In the genomic region with DNA sequence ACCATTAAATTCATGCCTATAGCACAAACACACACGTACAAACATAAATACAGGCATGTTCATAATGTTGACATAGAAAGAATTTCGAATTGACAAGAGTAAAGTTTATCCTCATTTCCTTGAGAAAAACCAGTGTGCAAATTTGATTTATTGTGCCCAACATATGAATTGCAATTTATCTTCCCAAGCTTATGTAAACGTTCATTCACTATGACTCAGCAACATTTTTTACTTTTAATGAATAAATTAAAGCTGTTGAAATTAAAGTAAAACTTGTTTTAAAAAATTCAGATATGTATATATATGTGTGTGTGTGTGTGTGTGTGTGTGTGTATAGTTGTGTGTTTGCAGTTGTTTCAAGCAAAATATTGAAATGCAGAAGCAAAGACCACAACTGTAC, we compare ENCODE assay signal across 25 cellular contexts.
DNase-seq lines count a peak whose midpoint lies in the region; ATAC-seq, FAIRE-seq and TF ChIP-seq lines count a peak whose summit lies in the region.
"Had no signal": no experiment of that assay in that cellular context is flagged by ENCODE, and none has a peak within 500 bp of the region (broad histone marks: within the 10 kb centered on the region; RNA-seq: fewer than 3 reads in every experiment).

No MANE protein-coding gene starts in this region.

- no peak for ATAC-seq in A549
- no peak for ATAC-seq in HG03469 (IDR thresholded peaks at IDR 0.05; ENCODE audit: unreplicated experiment)
- ATAC-seq: HCT116 had no signal

- no peaks in the 10 kb centered on the region for H3K9me3 Mint-ChIP-seq in activated CD4-positive, alpha-beta T cell treated with anti-CD3 and anti-CD28 coated beads, Interleukin-2, amount 10 ng/mL, durations not matched to agents 7 days and 5 days

- TF ChIP-seq CTCF in A549 (IDR thresholded peaks at IDR 0.05) = no peak
- TF ChIP-seq CTCF in LNCaP clone FGC (IDR thresholded peaks at IDR 0.05; ENCODE audit: control insufficient read depth, extremely low read depth, insufficient read depth) = no peak
- TF ChIP-seq CTCF in PC-9 (conservative IDR thresholded peaks at IDR 0.05) = no peak

- H3K9me3 ChIP-seq in A549 (0 out of 3 replicates have a peak, but pooled peaks cover 3% of the 10 kb centered on the region), PC-9 (ENCODE audit: insufficient read depth, low read depth) (no peaks in the 10 kb centered on the region)
- H3K9me3 ChIP-seq: Caco-2 had no signal

- H3K79me2 ChIP-seq in PC-9 (ENCODE audit: low read depth) = no peaks in the 10 kb centered on the region

- no peak overlapping the region for H3K27ac Mint-ChIP-seq in activated CD4-positive, alpha-beta T cell treated with anti-CD3 and anti-CD28 coated beads, Interleukin-2, amount 10 ng/mL, durations not matched to agents 7 days and 5 days
- H3K27ac Mint-ChIP-seq: CD4-positive, alpha-beta memory T cell; T-helper 1 cell treated with Interleukin-12 subunit alpha and Interleukin-12 subunit beta and Interleukin-4 antibody, amounts not matched to agents 30 μg/mL and 1 μg/mL, for 36 hours had no signal

- peak in 1 of 2 experiments; percentile 8 for DNase-seq in A549 (ENCODE audit: low read depth in 1 of 2, low spot score in 1 of 2)
- peak; percentile 38 for DNase-seq in LNCaP clone FGC (ENCODE audit: low read depth)
- DNase-seq in PC-9 = no peak
- DNase-seq in amniotic epithelial cell (ENCODE audit: low read depth) = peak; percentile 40
- no peak for DNase-seq in activated CD4-positive, alpha-beta T cell treated with anti-CD3 and anti-CD28 coated beads, Interleukin-2, amount 10 ng/mL, durations not matched to agents 7 days and 5 days
- no peak for DNase-seq in stimulated activated CD4-positive, alpha-beta T cell treated with anti-CD3 and anti-CD28 coated beads, Interleukin-4, amount 100 ng/mL, for 4 hours
- DNase-seq: AML-193; Caco-2; CD4-positive, alpha-beta memory T cell; DMS 273 treated with DMSO at 0.1 percent for 48 hours; DND-41; Karpas-422; MV-4-11; NCI-H1105 treated with DMSO at 0.1 percent for 48 hours; NCI-H146; NCI-H1930; NCI-H2107; NCI-H526; SIG-M5 had no signal

- H3F3A ChIP-seq in PC-9 (ENCODE audit: insufficient read depth, low read depth) = no peaks in the 10 kb centered on the region

- no peaks in the 10 kb centered on the region for H3K9me2 ChIP-seq in PC-9 (ENCODE audit: insufficient read depth)

- H3K36me3 ChIP-seq in PC-9 (ENCODE audit: low read depth) = no peaks in the 10 kb centered on the region
- H3K36me3 ChIP-seq: BLaER1 treated with 17β-estradiol and CSF1 and Interleukin-3, amounts not matched to agents 10 nM and 100 nM had no signal

- no peak for FAIRE-seq in A549 (lab: Jason Lieb, UNC)
- FAIRE-seq: GM19239, RCC 7860 had no signal

- TF ChIP-seq RAD21 in A549 (conservative IDR thresholded peaks at IDR 0.05 in 1 of 2, IDR thresholded peaks at IDR 0.05 in 1 of 2) = no peak

- H3K4me3 ChIP-seq in A549 = no peak overlapping the region
- H3K4me3 ChIP-seq in LNCaP clone FGC (ENCODE audit: low read depth, low read length) = no peak overlapping the region
- no peak overlapping the region for H3K4me3 ChIP-seq in PC-9
- H3K4me3 ChIP-seq: BLaER1 treated with 17β-estradiol and CSF1 and Interleukin-3, amounts not matched to agents 10 nM and 100 nM had no signal

- POLR2A ChIA-PET in A549 (lab: Yijun Ruan, JAX) (no interaction called here), PC-9 (lab: Charles Lee; ENCODE audit: unreplicated experiment) (no interaction called here)
- POLR2A ChIA-PET in activated CD4-positive, alpha-beta T cell treated with anti-CD3 and anti-CD28 coated beads, Interleukin-2, amount 10 ng/mL, durations not matched to agents 7 days and 5 days (lab: Charles Lee) = no interaction called here

- H3K27me3 Mint-ChIP-seq in activated CD4-positive, alpha-beta T cell treated with anti-CD3 and anti-CD28 coated beads, Interleukin-2, amount 10 ng/mL, durations not matched to agents 7 days and 5 days = no peaks in the 10 kb centered on the region
- H3K27me3 Mint-ChIP-seq: CD4-positive, alpha-beta memory T cell had no signal

- H3K4me2 ChIP-seq in A549 = peak overlapping the region; percentile 20; the same call in 1 of the 3 replicates
- no peak overlapping the region for H3K4me2 ChIP-seq in PC-9
- H3K4me2 ChIP-seq: BLaER1 treated with 17β-estradiol and CSF1 and Interleukin-3, amounts not matched to agents 10 nM and 100 nM had no signal

- no peaks in the 10 kb centered on the region for H3K4me1 Mint-ChIP-seq in activated CD4-positive, alpha-beta T cell treated with anti-CD3 and anti-CD28 coated beads, Interleukin-2, amount 10 ng/mL, durations not matched to agents 7 days and 5 days
- H3K4me1 Mint-ChIP-seq: CD4-positive, alpha-beta memory T cell had no signal

- no peak for TF ChIP-seq POLR2A in A549 (IDR thresholded peaks at IDR 0.05; ENCODE audit: low read length)

- TF ChIP-seq EP300 in A549 (IDR thresholded peaks at IDR 0.05) = no peak

- CTCF ChIA-PET in A549 (lab: Yijun Ruan, JAX) = no interaction called here
- CTCF ChIA-PET in PC-9 (lab: Charles Lee) = no interaction called here
- CTCF ChIA-PET in activated CD4-positive, alpha-beta T cell treated with anti-CD3 and anti-CD28 coated beads, Interleukin-2, amount 10 ng/mL, durations not matched to agents 7 days and 5 days (lab: Charles Lee) = no interaction called here

- no peaks in the 10 kb centered on the region for H3K36me3 Mint-ChIP-seq in activated CD4-positive, alpha-beta T cell treated with anti-CD3 and anti-CD28 coated beads, Interleukin-2, amount 10 ng/mL, durations not matched to agents 7 days and 5 days (ENCODE audit: low read depth)
- H3K36me3 Mint-ChIP-seq: CD4-positive, alpha-beta memory T cell had no signal

- intact Hi-C loops in PC-9 (cut with micrococcal nuclease; ENCODE audit: unreplicated experiment) = no loop called here

- H2AFZ ChIP-seq in PC-9 = no peak overlapping the region; the same call in 1 of the 2 replicates

- H3K4me3 Mint-ChIP-seq in activated CD4-positive, alpha-beta T cell treated with anti-CD3 and anti-CD28 coated beads, Interleukin-2, amount 10 ng/mL, durations not matched to agents 7 days and 5 days = no peak overlapping the region
- H3K4me3 Mint-ChIP-seq: CD4-positive, alpha-beta memory T cell; T-helper 1 cell treated with Interleukin-12 subunit alpha and Interleukin-12 subunit beta and Interleukin-4 antibody, amounts not matched to agents 30 μg/mL and 1 μg/mL, for 36 hours had no signal

- BruUV-seq in PC-9 (replicated peaks; lab: Mats Ljungman, UMichigan) = no TSS peak

- H3K4me1 ChIP-seq in A549 (peaks cover 7% of the 10 kb centered on the region; the same call in 1 of the 3 replicates), PC-9 (replicated peaks; ENCODE audit: insufficient read depth) (no peaks in the 10 kb centered on the region)
- H3K4me1 ChIP-seq: BLaER1 treated with 17β-estradiol and CSF1 and Interleukin-3, amounts not matched to agents 10 nM and 100 nM; Caco-2 had no signal

- H3K27me3 ChIP-seq in PC-9 (ENCODE audit: insufficient read depth, low read depth) = no peaks in the 10 kb centered on the region
- H3K27me3 ChIP-seq: BLaER1 treated with 17β-estradiol and CSF1 and Interleukin-3, amounts not matched to agents 10 nM and 100 nM had no signal

- no peaks in the 10 kb centered on the region for H4K20me1 ChIP-seq in PC-9 (ENCODE audit: insufficient read depth)
- H4K20me1 ChIP-seq: BLaER1 treated with 17β-estradiol and CSF1 and Interleukin-3, amounts not matched to agents 10 nM and 100 nM had no signal

- H3K27ac ChIP-seq in A549 (peak overlapping the region; percentile 26 to 47; a peak in 3 of 6 replicates), PC-9 (0 out of 2 replicates have a peak overlapping the region, but pooled peaks have one; percentile 31)
- H3K27ac ChIP-seq: BLaER1 treated with 17β-estradiol and CSF1 and Interleukin-3, amounts not matched to agents 10 nM and 100 nM had no signal

- WGBS in A549 (ENCODE audit: missing lambda C conversion rate) = 20% methylated on average over 3 of the region's 3 CpGs

TF ChIP-seq in A549, 52 proteins besides CTCF, POLR2A, EP300 and RAD21:
- peak; percentile 89 for TF ChIP-seq MAFK (IDR thresholded peaks at IDR 0.05; ENCODE audit: partially characterized antibody)
- TF ChIP-seq TFCP2L1 (CRISPR knock-in tag; IDR thresholded peaks at IDR 0.05) = no peak
- TF ChIP-seq NFE2L2 (conservative IDR thresholded peaks at IDR 0.05; ENCODE audit: low read length) = peak; percentile 85
TF ChIP-seq in A549: peak in this region for 2.

Comparison
In these comparisons a context has a peak if more than half of its experiments do, and no peak if none do; other contexts are left out.
1. DNase-seq: peak in LNCaP clone FGC (single experiment) and amniotic epithelial cell (single experiment); none in PC-9 (0 of 2), activated CD4-positive, alpha-beta T cell treated with anti-CD3 and anti-CD28 coated beads, Interleukin-2, amount 10 ng/mL, durations not matched to agents 7 days and 5 days (single experiment) and stimulated activated CD4-positive, alpha-beta T cell treated with anti-CD3 and anti-CD28 coated beads, Interleukin-4, amount 100 ng/mL, for 4 hours (0 of 2).